ENCODE assay signal across 1 cellular context in the genomic region with DNA sequence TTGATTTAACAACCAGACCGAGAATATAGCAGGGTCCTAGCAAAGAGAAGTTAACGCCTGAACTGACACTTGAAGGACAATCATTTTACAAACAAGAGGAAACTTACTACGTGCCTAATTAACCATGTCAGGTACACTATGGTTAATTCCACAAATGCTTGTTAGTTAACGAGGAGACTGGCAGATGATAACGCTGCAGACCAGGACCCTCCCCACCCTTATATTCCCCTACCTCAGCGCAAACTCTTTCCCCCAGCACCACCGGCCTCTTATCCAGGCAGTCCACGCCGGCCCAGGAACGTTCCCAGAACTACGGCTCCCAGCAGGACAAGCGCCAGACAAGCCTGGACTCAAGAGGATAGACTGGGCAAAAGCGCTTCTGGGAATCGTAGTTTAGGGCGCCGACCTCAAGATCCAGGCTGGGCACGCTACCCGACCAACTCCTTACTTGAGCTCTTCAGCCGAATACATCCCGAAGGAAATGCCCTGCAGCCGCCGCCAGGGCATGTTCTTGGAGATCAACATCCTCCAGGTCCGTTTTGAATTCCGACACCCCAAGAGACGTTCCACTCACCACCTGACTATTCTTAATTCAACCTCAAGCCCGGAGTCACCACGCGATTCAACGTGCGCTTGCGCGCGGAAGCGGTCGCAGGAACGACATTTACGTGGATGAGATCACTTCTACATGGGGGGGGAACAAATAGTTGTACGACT.
TF ChIP-seq lines count a peak whose summit lies in the region.

A gene (minus strand): TSS at position 635 of the 717 bp plus-strand sequence. CDS start 110 bp downstream, at position 525.

TF ChIP-seq in HEK293, 187 proteins besides CTCF, POLR2A, EP300 and RAD21 (continued from another document):
- TF ChIP-seq, protein P1, sequence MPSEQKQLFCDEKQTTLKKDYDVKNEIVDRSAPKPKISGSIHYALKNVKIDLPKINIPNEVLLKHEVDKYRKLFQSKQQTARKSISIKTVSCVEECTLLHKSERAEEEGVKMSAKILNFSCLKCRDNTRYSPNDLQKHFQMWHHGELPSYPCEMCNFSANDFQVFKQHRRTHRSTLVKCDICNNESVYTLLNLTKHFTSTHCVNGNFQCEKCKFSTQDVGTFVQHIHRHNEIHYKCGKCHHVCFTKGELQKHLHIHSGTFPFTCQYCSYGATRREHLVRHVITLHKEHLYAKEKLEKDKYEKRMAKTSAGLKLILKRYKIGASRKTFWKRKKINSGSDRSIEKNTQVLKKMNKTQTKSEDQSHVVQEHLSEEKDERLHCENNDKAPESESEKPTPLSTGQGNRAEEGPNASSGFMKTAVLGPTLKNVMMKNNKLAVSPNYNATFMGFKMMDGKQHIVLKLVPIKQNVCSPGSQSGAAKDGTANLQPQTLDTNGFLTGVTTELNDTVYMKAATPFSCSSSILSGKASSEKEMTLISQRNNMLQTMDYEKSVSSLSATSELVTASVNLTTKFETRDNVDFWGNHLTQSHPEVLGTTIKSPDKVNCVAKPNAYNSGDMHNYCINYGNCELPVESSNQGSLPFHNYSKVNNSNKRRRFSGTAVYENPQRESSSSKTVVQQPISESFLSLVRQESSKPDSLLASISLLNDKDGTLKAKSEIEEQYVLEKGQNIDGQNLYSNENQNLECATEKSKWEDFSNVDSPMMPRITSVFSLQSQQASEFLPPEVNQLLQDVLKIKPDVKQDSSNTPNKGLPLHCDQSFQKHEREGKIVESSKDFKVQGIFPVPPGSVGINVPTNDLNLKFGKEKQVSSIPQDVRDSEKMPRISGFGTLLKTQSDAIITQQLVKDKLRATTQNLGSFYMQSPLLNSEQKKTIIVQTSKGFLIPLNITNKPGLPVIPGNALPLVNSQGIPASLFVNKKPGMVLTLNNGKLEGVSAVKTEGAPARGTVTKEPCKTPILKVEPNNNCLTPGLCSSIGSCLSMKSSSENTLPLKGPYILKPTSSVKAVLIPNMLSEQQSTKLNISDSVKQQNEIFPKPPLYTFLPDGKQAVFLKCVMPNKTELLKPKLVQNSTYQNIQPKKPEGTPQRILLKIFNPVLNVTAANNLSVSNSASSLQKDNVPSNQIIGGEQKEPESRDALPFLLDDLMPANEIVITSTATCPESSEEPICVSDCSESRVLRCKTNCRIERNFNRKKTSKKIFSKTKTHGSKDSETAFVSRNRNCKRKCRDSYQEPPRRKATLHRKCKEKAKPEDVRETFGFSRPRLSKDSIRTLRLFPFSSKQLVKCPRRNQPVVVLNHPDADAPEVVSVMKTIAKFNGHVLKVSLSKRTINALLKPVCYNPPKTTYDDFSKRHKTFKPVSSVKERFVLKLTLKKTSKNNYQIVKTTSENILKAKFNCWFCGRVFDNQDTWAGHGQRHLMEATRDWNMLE (tag by site-specific recombination; conservative IDR thresholded peaks at IDR 0.05; ENCODE audit: low read depth) = 0 out of 2 replicates have a peak, but pooled peaks have one; percentile 15
- peak; percentile 94 for TF ChIP-seq ZNF335 (tag by site-specific recombination; conservative IDR thresholded peaks at IDR 0.05)
